Comparison of ENCODE assay signal across 9 cellular contexts in the genomic region with DNA sequence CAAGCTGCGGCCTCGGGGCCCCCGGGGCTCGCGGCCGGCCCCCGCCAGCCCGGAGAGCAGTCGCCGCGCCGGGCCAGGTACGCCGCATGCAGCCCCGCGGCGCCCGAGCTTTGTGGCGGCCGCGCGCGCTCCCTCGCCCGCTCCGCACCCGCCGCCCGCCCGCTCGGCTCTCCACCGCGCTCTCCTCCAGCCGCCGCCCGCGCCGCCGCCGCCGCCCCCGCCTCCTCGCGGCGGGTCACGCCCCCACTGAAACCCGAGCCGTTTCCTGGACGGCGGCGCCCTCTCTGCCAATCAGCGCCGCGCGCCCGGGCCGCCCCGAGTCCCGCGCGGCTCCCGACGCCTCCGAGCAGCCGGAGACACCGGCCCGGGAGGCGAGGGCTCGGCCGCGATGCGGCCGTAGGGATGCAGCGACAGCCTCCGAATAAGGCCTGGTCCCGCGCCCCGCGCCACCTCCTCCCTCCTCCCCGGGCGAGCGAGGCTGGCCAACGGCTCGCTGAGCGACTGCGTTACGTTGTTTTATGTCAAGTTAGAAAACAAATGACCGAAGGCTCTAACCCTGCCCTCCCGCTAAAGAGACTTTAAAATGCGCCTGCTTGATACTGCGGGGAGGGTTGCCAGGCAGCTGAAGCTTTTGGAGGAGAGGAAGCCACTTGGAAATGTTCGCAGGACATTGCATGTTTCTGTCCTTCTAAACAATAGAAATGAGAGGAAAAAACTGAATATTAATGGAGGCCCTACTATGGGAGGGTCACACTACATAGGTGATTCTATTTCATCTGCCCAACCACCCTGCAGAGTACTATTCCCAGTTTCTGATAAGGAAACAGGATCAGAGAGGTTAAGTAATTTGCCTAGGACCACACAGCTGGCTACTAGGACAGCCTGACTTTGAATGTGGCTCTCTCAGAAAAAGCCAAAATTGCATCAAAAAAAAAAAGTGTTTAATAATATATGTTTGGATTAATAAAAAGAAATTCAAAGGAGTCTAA. TPM values are rescaled to one million over a fixed set of nuclear protein-coding genes. Genes with fewer than 3 reads are reported as not detected.
DNase-seq lines count a peak whose midpoint lies in the region; ATAC-seq and TF ChIP-seq lines count a peak whose summit lies in the region.
"Had no signal": no experiment of that assay in that cellular context is flagged by ENCODE, and none has a peak within 500 bp of the region (broad histone marks: within the 10 kb centered on the region; RNA-seq: fewer than 3 reads in every experiment).

Gene FGFR2, minus strand, starts transcription at position 184 of the 989 bp plus-strand sequence. CDS start 4,627 bp downstream, outside the sequence.

- ATAC-seq in GM23338, result peak; percentile 69

- H3K79me2 ChIP-seq in GM23338 (replicated peaks; ENCODE audit: insufficient read depth), result peaks cover 48% of the 10 kb centered on the region

- peak within 1 kb of the TSS; percentile 83 for H3K27ac Mint-ChIP-seq in GM23338
- H3K27ac Mint-ChIP-seq in activated naive CD8-positive, alpha-beta T cell, result no peak within 1 kb of the TSS
- no peak within 1 kb of the TSS for H3K27ac Mint-ChIP-seq in glutamatergic neuron (ENCODE audit: unreplicated experiment)

- H3K4me1 ChIP-seq in GM23338 (ENCODE audit: insufficient read depth) (peaks cover 50% of the 10 kb centered on the region), neuron (ENCODE audit: insufficient read depth, low read length) (peaks cover 56% of the 10 kb centered on the region)

- H3K9me3 Mint-ChIP-seq in GM23338 (no peaks in the 10 kb centered on the region; the same call in 2 of the 3 replicates), glutamatergic neuron (ENCODE audit: unreplicated experiment) (peaks cover 6% of the 10 kb centered on the region)
- no peaks in the 10 kb centered on the region for H3K9me3 Mint-ChIP-seq in activated naive CD8-positive, alpha-beta T cell (ENCODE audit: low read depth)

- H3K36me3 ChIP-seq in GM23338 (ENCODE audit: insufficient read depth) (peaks cover 11% of the 10 kb centered on the region; the same call in 1 of the 2 replicates), neuron (ENCODE audit: insufficient read depth, low read length) (peaks cover 4% of the 10 kb centered on the region)

- H3K27ac ChIP-seq in GM23338 (ENCODE audit: low read depth), result peak within 1 kb of the TSS; percentile 86
- H3K27ac ChIP-seq: 22Rv1 had no signal

- peak within 1 kb of the TSS; percentile 94 for H3K4me3 Mint-ChIP-seq in GM23338
- peak within 1 kb of the TSS; percentile 27 for H3K4me3 Mint-ChIP-seq in activated naive CD8-positive, alpha-beta T cell
- peak within 1 kb of the TSS; percentile 79 for H3K4me3 Mint-ChIP-seq in glutamatergic neuron (ENCODE audit: unreplicated experiment)

- H2AFZ ChIP-seq in GM23338 (no peak within 1 kb of the TSS), neuron (ENCODE audit: low read depth, low read length) (peak within 1 kb of the TSS; percentile 60)

- no peaks in the 10 kb centered on the region for H3K9me2 ChIP-seq in GM23338 (ENCODE audit: insufficient read depth)

- H3K27me3 ChIP-seq in GM23338 (ENCODE audit: insufficient read depth) (no peaks in the 10 kb centered on the region), neuron (ENCODE audit: insufficient read depth, low read length) (no peaks in the 10 kb centered on the region)

- H3K4me3 ChIP-seq in GM23338, result peak within 1 kb of the TSS; percentile 82
- H3K4me3 ChIP-seq in neuron (ENCODE audit: low read length), result peak within 1 kb of the TSS; percentile 62

- H3K4me1 Mint-ChIP-seq in GM23338 (peaks cover 50% of the 10 kb centered on the region), glutamatergic neuron (ENCODE audit: low read depth, unreplicated experiment) (peaks cover 12% of the 10 kb centered on the region)
- H3K4me1 Mint-ChIP-seq in activated naive CD8-positive, alpha-beta T cell (ENCODE audit: low read depth), result peaks cover 4% of the 10 kb centered on the region

- H3K9me3 ChIP-seq in neuron (ENCODE audit: low read length), result peaks cover 2% of the 10 kb centered on the region

- H3K36me3 Mint-ChIP-seq in GM23338 (ENCODE audit: low read depth), result peaks cover 22% of the 10 kb centered on the region
- H3K36me3 Mint-ChIP-seq in activated naive CD8-positive, alpha-beta T cell, result no peaks in the 10 kb centered on the region
- H3K36me3 Mint-ChIP-seq in glutamatergic neuron (ENCODE audit: unreplicated experiment), result no peaks in the 10 kb centered on the region

- peak within 1 kb of the TSS; percentile 88 for H3K4me2 ChIP-seq in GM23338

- H3F3A ChIP-seq in GM23338 (replicated peaks; ENCODE audit: low read depth), result peaks cover 20% of the 10 kb centered on the region; the same call in 1 of the 2 replicates

- H3K27me3 Mint-ChIP-seq in GM23338 (ENCODE audit: insufficient read depth, low read depth, poor library complexity) (peaks cover 26% of the 10 kb centered on the region), glutamatergic neuron (ENCODE audit: unreplicated experiment) (peaks cover 3% of the 10 kb centered on the region)
- H3K27me3 Mint-ChIP-seq in activated naive CD8-positive, alpha-beta T cell, result peaks cover 37% of the 10 kb centered on the region

- TF ChIP-seq CTCF in GM23338 (conservative IDR thresholded peaks at IDR 0.05; ENCODE audit: low read depth in 2 of 2) (no peak), glutamatergic neuron (IDR thresholded peaks at IDR 0.05; ENCODE audit: partially characterized antibody, unreplicated experiment) (no peak)

- DNase-seq in DMS79 treated with DMSO at 0.1 percent for 48 hours (lab: John Stamatoyannopoulos, UW) (peak; percentile 42), DMS79 (lab: John Stamatoyannopoulos, UW) (no peak), GM23338 (ENCODE audit: low spot score) (peak; percentile 92), NCI-H1105 (lab: John Stamatoyannopoulos, UW) (peak; percentile 73), glutamatergic neuron (peak; percentile 87), T1000 (lab: John Stamatoyannopoulos, UW) (no peak)

- peaks cover 13% of the 10 kb centered on the region for H4K20me1 ChIP-seq in GM23338 (replicated peaks; ENCODE audit: insufficient read depth)

TF ChIP-seq in GM23338, 12 proteins besides CTCF, POLR2A, EP300 and RAD21:
- peak; percentile 50 for TF ChIP-seq POLR2AphosphoS5 (IDR thresholded peaks at IDR 0.05; ENCODE audit: low read depth)
- TF ChIP-seq STAT1 (IDR thresholded peaks at IDR 0.05; ENCODE audit: unreplicated experiment), result no peak

RNA-seq across cellular contexts. Expression of gene FGFR2, which starts in this region (rescaled TPM):
- 82.5 and 106 TPM in 2 replicates for total RNA-seq in GM23338 (2014; rRNA removed; shearing (Covaris generic))
- 31.1 and 32.3 TPM in 2 replicates for polyA plus RNA-seq in GM23338 (2016; fragmentation: Nextera tagmentation; extraction: Ambion mirVana)
- total RNA-seq in glutamatergic neuron (ENCODE audit: unreplicated experiment), result 7.4 TPM

Comparison
In these comparisons a context has a peak if more than half of its experiments do, and no peak if none do; other contexts are left out.
1. DNase-seq: peak in DMS79 treated with DMSO at 0.1 percent for 48 hours (single experiment), GM23338 (single experiment), NCI-H1105 (single experiment) and glutamatergic neuron (single experiment); none in DMS79 (single experiment) and T1000 (single experiment).
2. H3K4me3 Mint-ChIP-seq: peak in every context shown above with its lines; median percentile 94 in GM23338; 79 in glutamatergic neuron; 27 in activated naive CD8-positive, alpha-beta T cell.